1 cellular context compared by ENCODE assay signal in the genomic region with DNA sequence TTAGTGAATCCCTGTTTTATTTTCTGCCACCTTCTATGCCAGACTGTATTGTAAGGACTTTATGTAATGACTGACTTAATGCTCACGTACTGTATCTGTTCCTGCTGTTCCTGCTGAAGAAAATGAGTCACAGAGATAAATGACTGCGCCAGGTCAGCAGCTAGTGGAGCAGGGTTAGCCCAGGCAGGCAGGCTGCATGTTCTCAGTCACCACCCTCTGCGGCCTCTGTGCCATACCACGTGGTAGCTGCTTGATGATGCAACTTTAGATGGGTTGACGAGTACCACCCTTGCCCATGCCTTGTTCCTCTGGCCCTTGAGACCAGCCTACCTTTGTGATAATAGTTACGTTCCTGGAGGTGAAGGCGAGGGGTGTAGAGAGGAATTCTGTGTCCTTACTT.
TF ChIP-seq lines count a peak whose summit lies in the region.

No MANE protein-coding gene starts in this region.

TF ChIP-seq in HCT116, 20 proteins besides CTCF, POLR2A, EP300 and RAD21 (continued from another document):
- TF ChIP-seq, protein P1, sequence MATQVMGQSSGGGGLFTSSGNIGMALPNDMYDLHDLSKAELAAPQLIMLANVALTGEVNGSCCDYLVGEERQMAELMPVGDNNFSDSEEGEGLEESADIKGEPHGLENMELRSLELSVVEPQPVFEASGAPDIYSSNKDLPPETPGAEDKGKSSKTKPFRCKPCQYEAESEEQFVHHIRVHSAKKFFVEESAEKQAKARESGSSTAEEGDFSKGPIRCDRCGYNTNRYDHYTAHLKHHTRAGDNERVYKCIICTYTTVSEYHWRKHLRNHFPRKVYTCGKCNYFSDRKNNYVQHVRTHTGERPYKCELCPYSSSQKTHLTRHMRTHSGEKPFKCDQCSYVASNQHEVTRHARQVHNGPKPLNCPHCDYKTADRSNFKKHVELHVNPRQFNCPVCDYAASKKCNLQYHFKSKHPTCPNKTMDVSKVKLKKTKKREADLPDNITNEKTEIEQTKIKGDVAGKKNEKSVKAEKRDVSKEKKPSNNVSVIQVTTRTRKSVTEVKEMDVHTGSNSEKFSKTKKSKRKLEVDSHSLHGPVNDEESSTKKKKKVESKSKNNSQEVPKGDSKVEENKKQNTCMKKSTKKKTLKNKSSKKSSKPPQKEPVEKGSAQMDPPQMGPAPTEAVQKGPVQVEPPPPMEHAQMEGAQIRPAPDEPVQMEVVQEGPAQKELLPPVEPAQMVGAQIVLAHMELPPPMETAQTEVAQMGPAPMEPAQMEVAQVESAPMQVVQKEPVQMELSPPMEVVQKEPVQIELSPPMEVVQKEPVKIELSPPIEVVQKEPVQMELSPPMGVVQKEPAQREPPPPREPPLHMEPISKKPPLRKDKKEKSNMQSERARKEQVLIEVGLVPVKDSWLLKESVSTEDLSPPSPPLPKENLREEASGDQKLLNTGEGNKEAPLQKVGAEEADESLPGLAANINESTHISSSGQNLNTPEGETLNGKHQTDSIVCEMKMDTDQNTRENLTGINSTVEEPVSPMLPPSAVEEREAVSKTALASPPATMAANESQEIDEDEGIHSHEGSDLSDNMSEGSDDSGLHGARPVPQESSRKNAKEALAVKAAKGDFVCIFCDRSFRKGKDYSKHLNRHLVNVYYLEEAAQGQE (IDR thresholded peaks at IDR 0.05; ENCODE audit: low read depth) = no peak
- TF ChIP-seq CBX3 (IDR thresholded peaks at IDR 0.05; ENCODE audit: low read depth) (no peak), SRF (IDR thresholded peaks at IDR 0.05; ENCODE audit: low read depth) (no peak), ZBTB33 (IDR thresholded peaks at IDR 0.05; ENCODE audit: extremely low read depth, insufficient replicate concordance, low read length) (no peak)
